24 cellular contexts compared by ENCODE assay signal in the genomic region with DNA sequence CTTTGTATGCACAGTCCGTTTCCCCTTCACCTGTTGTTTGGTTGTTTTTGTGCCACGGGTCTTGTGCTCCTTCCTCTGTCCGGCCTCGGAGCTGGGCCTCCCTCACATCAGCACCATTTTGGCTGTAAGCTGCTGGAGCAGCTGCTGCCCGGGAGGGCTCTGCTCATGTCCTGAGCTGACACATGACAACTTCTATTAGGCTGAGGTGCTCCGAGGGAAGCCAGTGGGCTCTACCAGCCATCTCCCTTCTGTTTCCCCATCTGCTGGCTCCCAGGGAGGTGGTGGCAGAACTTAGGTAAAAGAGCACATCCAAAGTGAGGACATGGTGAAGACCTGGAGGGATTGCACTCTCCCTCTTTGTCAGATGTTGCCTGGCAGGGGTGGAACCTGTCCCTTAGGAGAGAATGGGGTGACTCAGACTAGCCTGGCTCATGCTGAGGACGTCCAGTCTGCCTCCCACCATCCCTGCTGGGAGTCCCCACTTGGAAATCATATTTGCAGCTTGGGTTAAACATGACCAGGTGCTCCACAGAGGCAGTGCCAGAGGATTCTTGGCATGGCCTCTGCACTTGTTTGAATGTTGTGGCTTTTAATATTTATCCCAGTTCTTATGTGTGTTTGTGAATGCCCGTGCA. TPM values are rescaled to one million over a fixed set of nuclear protein-coding genes. Genes with fewer than 3 reads are reported as not detected.
A peak's percentile ranks its signal among the peaks of the same experiment; 100 is the strongest.
DNase-seq lines count a peak whose midpoint lies in the region; TF ChIP-seq lines count a peak whose summit lies in the region.
"Had no signal": no experiment of that assay in that cellular context is flagged by ENCODE, and none has a peak within 500 bp of the region (broad histone marks: within the 10 kb centered on the region; RNA-seq: fewer than 3 reads in every experiment).

No MANE protein-coding gene starts in this region.

- H3K9ac ChIP-seq in endodermal cell (ENCODE audit: extremely low read depth, low read length, poor library complexity, severe bottlenecking) = no peak overlapping the region

- intact Hi-C loops in breast epithelium (cut with DNase I; ENCODE audit: low total_unique reads) = no loop called here

- CTCF ChIA-PET in HEK293 (lab: Yijun Ruan, JAX) = interaction anchor here (1.0 to 1.5 kb wide), 2 partner anchors 211 to 227 kb away, joined by 4 read pairs; no protein-coding TSS in a partner anchor

- POLR2A ChIA-PET in HEK293 (lab: Yijun Ruan, JAX) = no interaction called here

- DNase-seq in NCI-H146 (lab: John Stamatoyannopoulos, UW) (peak; percentile 27), NCI-H146 treated with DMSO at 0.1 percent for 48 hours (lab: John Stamatoyannopoulos, UW; ENCODE audit: unreplicated experiment) (no peak), NCI-H446 treated with DMSO at 0.1 percent for 48 hours (lab: John Stamatoyannopoulos, UW) (peak; percentile 80), endodermal cell (peak; percentile 34), UCSD-AML1 (lab: John Stamatoyannopoulos, UW; ENCODE audit: unreplicated experiment) (no peak), breast epithelium (ENCODE audit: low spot score in 2 of 2) (no peak)
- DNase-seq in activated naive CD4-positive, alpha-beta T cell treated with anti-CD3 and anti-CD28 coated beads, Interleukin-2, amount 50 U/mL, for 16 hours = no peak
- DNase-seq: BE2C; Calu3; CD4-positive, alpha-beta T cell; DMS79; MV-4-11; NCI-H1436 treated with DMSO at 0.1 percent for 48 hours; NCI-H2107; NCI-H510A treated with DMSO at 0.1 percent for 48 hours; PC-3 had no signal

- H3K36me3 ChIP-seq in HEK293 (ENCODE audit: control insufficient read depth in 2 of 2, insufficient read depth in 1 of 2, low read length in 2 of 2) = no peaks in the 10 kb centered on the region
- H3K36me3 ChIP-seq in endodermal cell (ENCODE audit: control insufficient read depth, insufficient read depth, low read length) = no peaks in the 10 kb centered on the region
- no peaks in the 10 kb centered on the region for H3K36me3 ChIP-seq in breast epithelium
- H3K36me3 ChIP-seq: BE2C, HAP-1, SJCRH30 had no signal

- H3K4me1 ChIP-seq in HEK293 (ENCODE audit: control insufficient read depth, insufficient read depth, low read length) (no peaks in the 10 kb centered on the region), endodermal cell (ENCODE audit: control insufficient read depth, insufficient read depth, low read length) (peaks cover 6% of the 10 kb centered on the region), breast epithelium (no peaks in the 10 kb centered on the region)
- H3K4me1 ChIP-seq: BE2C, HAP-1, SJCRH30 had no signal

- H3K9me3 Mint-ChIP-seq in endodermal cell = no peaks in the 10 kb centered on the region
- H3K9me3 Mint-ChIP-seq: CD4-positive, alpha-beta T cell had no signal

- H3K4me3 ChIP-seq in HEK293 (ENCODE audit: low read depth, low read length) (no peak overlapping the region), endodermal cell (ENCODE audit: low read length) (no peak overlapping the region), breast epithelium (no peak overlapping the region)
- H3K4me3 ChIP-seq: HAP-1, K562, SJCRH30 had no signal

- no peak overlapping the region for H3K27ac Mint-ChIP-seq in endodermal cell
- H3K27ac Mint-ChIP-seq: CD4-positive, alpha-beta T cell had no signal

- H3K27ac ChIP-seq in HEK293 (ENCODE audit: extremely low read depth, low read depth, low read length) (no peak overlapping the region), endodermal cell (ENCODE audit: low read depth, low read length) (no peak overlapping the region), breast epithelium (no peak overlapping the region)
- H3K27ac ChIP-seq: 22Rv1, HL-60, RWPE1, SJCRH30 had no signal

- H3K27me3 ChIP-seq in endodermal cell (ENCODE audit: control insufficient read depth, insufficient read depth, low read length, poor library complexity, severe bottlenecking) = no peaks in the 10 kb centered on the region
- H3K27me3 ChIP-seq in breast epithelium = no peaks in the 10 kb centered on the region
- H3K27me3 ChIP-seq: BE2C, SJCRH30 had no signal

- no peaks in the 10 kb centered on the region for H3K36me3 Mint-ChIP-seq in endodermal cell (ENCODE audit: low read depth)

- no peak for TF ChIP-seq CTCF in HEK293 (tag by site-specific recombination; IDR thresholded peaks at IDR 0.05)
- TF ChIP-seq CTCF in endodermal cell (conservative IDR thresholded peaks at IDR 0.05) = no peak
- no peak for TF ChIP-seq CTCF in breast epithelium (IDR thresholded peaks at IDR 0.05)

- no peak overlapping the region for H3K4me3 Mint-ChIP-seq in endodermal cell
- H3K4me3 Mint-ChIP-seq: CD4-positive, alpha-beta T cell had no signal

- H3K9me3 ChIP-seq in HEK293 (ENCODE audit: control insufficient read depth, insufficient read depth, low read depth, low read length) (no peaks in the 10 kb centered on the region), endodermal cell (ENCODE audit: control insufficient read depth, low read length) (no peaks in the 10 kb centered on the region), breast epithelium (no peaks in the 10 kb centered on the region)
- H3K9me3 ChIP-seq: BE2C, HAP-1, SJCRH30 had no signal

- 90 to 91% methylated on average over 4 to 8 of the region's 8 CpGs for WGBS in endodermal cell (ENCODE audit: insufficient coverage in 1 of 2, insufficient read length in 1 of 2), 2 experiments

- H3K27me3 Mint-ChIP-seq in endodermal cell (ENCODE audit: insufficient read depth) = peaks cover 60% of the 10 kb centered on the region
- H3K27me3 Mint-ChIP-seq: CD4-positive, alpha-beta T cell had no signal

- H3K4me1 Mint-ChIP-seq in endodermal cell = peaks cover 14% of the 10 kb centered on the region

- no peak for TF ChIP-seq POLR2A in breast epithelium (IDR thresholded peaks at IDR 0.05)

TF ChIP-seq in HEK293, 187 proteins besides CTCF, POLR2A, EP300 and RAD21:
- TF ChIP-seq ZIC2 (tag by site-specific recombination; IDR thresholded peaks at IDR 0.05) (peak; percentile 74), PATZ1 (tag by site-specific recombination; IDR thresholded peaks at IDR 0.05) (no peak), ZBTB48 (tag by site-specific recombination; IDR thresholded peaks at IDR 0.05) (no peak), ZNF658 (tag by site-specific recombination; IDR thresholded peaks at IDR 0.05) (no peak)

RNA-seq across cellular contexts. Expression of gene TNP1, which starts 49.8 kb away (rescaled TPM):
- total RNA-seq in endodermal cell (not detected), breast epithelium (not detected)
- polyA plus RNA-seq in endodermal cell (2013, experiment 1 of 2) = not detected
- polyA plus RNA-seq in endodermal cell (2013, experiment 2 of 2) = not detected
- total RNA-seq: Calu3; CD4-positive, alpha-beta T cell; K562; PC-3; SJCRH30 had no signal
- polyA plus RNA-seq: AG04450, K562 had no signal

Comparison
In these comparisons a context has a peak if more than half of its experiments do, and no peak if none do; other contexts are left out.
1. DNase-seq: peak in NCI-H146 (single experiment), NCI-H446 treated with DMSO at 0.1 percent for 48 hours (single experiment) and endodermal cell (single experiment); none in NCI-H146 treated with DMSO at 0.1 percent for 48 hours (single experiment), UCSD-AML1 (single experiment), activated naive CD4-positive, alpha-beta T cell treated with anti-CD3 and anti-CD28 coated beads, Interleukin-2, amount 50 U/mL, for 16 hours (single experiment) and breast epithelium (0 of 2).